In genomic region chr1:42767510-42767924, GRCh38 we compare ENCODE assay signal across 8 cellular contexts. TPM values are rescaled to one million over a fixed set of nuclear protein-coding genes. Genes with fewer than 3 reads are reported as not detected.
DNase-seq lines count a peak whose midpoint lies in the region; ATAC-seq and TF ChIP-seq lines count a peak whose summit lies in the region.

No MANE protein-coding gene starts in this region.

- H3K27me3 ChIP-seq in ascending aorta: no peaks in the 10 kb centered on the region
- H3K27me3 ChIP-seq in tibial artery: no peaks in the 10 kb centered on the region

- H3K36me3 ChIP-seq in ascending aorta (no peaks in the 10 kb centered on the region), tibial artery (peaks cover 0 to under 1% (median 0%) of the 10 kb centered on the region in 3 donors)

- intact Hi-C loops in ascending aorta (cut with DNase I): loop anchor here (1.0 to 5.0 kb wide), 9 partner anchors 50 to 435 kb away; partner anchors contain the start of genes CFAP57, EBNA1BP2, ERMAP and PPCS
- intact Hi-C loops in tibial artery (cut with DNase I; ENCODE audit: low total_unique reads): loop anchor here (5.0 kb wide), 1 partner anchor 50 kb away; the partner anchor contains the start of genes ERMAP and SVBP

- ATAC-seq in GM19463 (IDR thresholded peaks at IDR 0.05; ENCODE audit: unreplicated experiment) (peak; percentile 17), HG03571 (IDR thresholded peaks at IDR 0.05; ENCODE audit: unreplicated experiment) (peak; percentile 14), left lobe of liver (peak; percentile 27)

- peak in 1 of 3 experiments; percentile 8 for TF ChIP-seq CTCF in ascending aorta (IDR thresholded peaks at IDR 0.05)
- TF ChIP-seq CTCF in tibial artery (IDR thresholded peaks at IDR 0.05): no peak

- H3K4me3 ChIP-seq in ascending aorta (peak overlapping the region; percentile 86 to 88), tibial artery (peak overlapping the region; percentile 86 to 98)

- no peaks in the 10 kb centered on the region for H3K9me3 ChIP-seq in ascending aorta
- H3K9me3 ChIP-seq in tibial artery: no peaks in the 10 kb centered on the region

- DNase-seq in CD1c-positive myeloid dendritic cell (ENCODE audit: extremely low spot score) (peak; percentile 46), ascending aorta (ENCODE audit: low spot score in 2 of 2) (no peak), left lobe of liver (ENCODE audit: low spot score) (no peak), tibial artery (peak in 1 of 2 donors; percentile 36), epidermal melanocyte (ENCODE audit: insufficient read length, low spot score) (no peak)
- no peak for DNase-seq in stimulated activated CD4-positive, alpha-beta T cell treated with anti-CD3 and anti-CD28 coated beads, Interleukin-1b, Interleukin-23, amount 100 ng/mL, for 48 hours

- H3K4me1 ChIP-seq in ascending aorta (peaks cover 0 to 19% of the 10 kb centered on the region in 2 donors), tibial artery (peaks cover 0 to 52% (median 18%) of the 10 kb centered on the region in 4 donors)

- peak overlapping the region; percentile 71 to 91 for H3K27ac ChIP-seq in ascending aorta
- H3K27ac ChIP-seq in tibial artery: peak overlapping the region; percentile 89 to 94

RNA-seq across cellular contexts. Expression of gene C1orf50, which starts 0.5 kb away (rescaled TPM):
- 0.64 TPM for total RNA-seq in ascending aorta
- 4.0 TPM for total RNA-seq in left lobe of liver

RNA-seq across cellular contexts. Expression of gene P3H1, which starts 0.7 kb away (rescaled TPM):
- total RNA-seq in ascending aorta (72.2 TPM), left lobe of liver (26.5 TPM)

RNA-seq across cellular contexts. Expression of gene TMEM269, which starts 17.3 kb away (rescaled TPM):
- total RNA-seq in ascending aorta (not detected), left lobe of liver (0.08 TPM)

RNA-seq across cellular contexts. Expression of gene CLDN19, which starts 27.5 kb away (rescaled TPM):
- total RNA-seq in ascending aorta (not detected), left lobe of liver (not detected)

RNA-seq across cellular contexts. Expression of gene ERMAP, which starts 49.4 kb away (rescaled TPM):
- total RNA-seq in ascending aorta (0.11 TPM), left lobe of liver (15.1 TPM)
